Comparison of ENCODE assay signal across 17 cellular contexts in the genomic region with DNA sequence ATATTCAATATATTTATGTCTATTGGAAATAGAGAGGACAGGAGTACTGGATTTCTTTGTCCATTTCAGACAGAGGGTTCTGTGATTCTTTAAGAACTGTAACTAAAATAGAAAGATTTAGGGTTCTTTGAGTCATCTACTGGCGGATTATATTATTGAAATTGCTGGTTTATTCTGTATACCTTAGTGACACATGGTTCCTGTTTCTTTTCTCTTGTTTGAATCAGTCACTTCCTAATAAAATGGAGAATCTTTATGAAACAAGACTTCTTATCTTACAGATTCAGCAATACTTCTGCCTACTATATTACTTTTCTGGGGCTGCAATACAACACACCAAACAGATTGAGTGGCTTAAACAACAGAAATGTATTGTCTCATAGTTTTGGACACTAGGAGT. TPM values are rescaled to one million over a fixed set of nuclear protein-coding genes. Genes with fewer than 3 reads are reported as not detected.
DNase-seq lines count a peak whose midpoint lies in the region; ATAC-seq, FAIRE-seq and TF ChIP-seq lines count a peak whose summit lies in the region.
"Had no signal": no experiment of that assay in that cellular context is flagged by ENCODE, and none has a peak within 500 bp of the region (broad histone marks: within the 10 kb centered on the region; RNA-seq: fewer than 3 reads in every experiment).

No MANE protein-coding gene starts in this region.

- no peaks in the 10 kb centered on the region for H3K36me3 Mint-ChIP-seq in activated T-cell treated with anti-CD3 and anti-CD28 coated beads, Interleukin-2, amount 50 U/mL, for 24 hours (ENCODE audit: low read depth)
- H3K36me3 Mint-ChIP-seq in activated B cell treated with CpG ODN at 0.5 μM for 24 hours (ENCODE audit: low read depth): no peaks in the 10 kb centered on the region

- H3K9me3 Mint-ChIP-seq in activated T-cell treated with anti-CD3 and anti-CD28 coated beads, Interleukin-2, amount 50 U/mL, for 24 hours: peaks cover 1% of the 10 kb centered on the region
- no peaks in the 10 kb centered on the region for H3K9me3 Mint-ChIP-seq in activated B cell treated with CpG ODN at 0.5 μM for 24 hours
- H3K9me3 Mint-ChIP-seq: GM23338 had no signal

- intact Hi-C loops in activated B cell treated with CpG ODN at 0.5 μM for 24 hours (cut with micrococcal nuclease) (no loop called here), cardiac septum (cut with DNase I) (no loop called here)

- H3K27ac Mint-ChIP-seq in activated T-cell treated with anti-CD3 and anti-CD28 coated beads, Interleukin-2, amount 50 U/mL, for 24 hours: peak overlapping the region; percentile 65
- peak overlapping the region; percentile 76 for H3K27ac Mint-ChIP-seq in activated B cell treated with CpG ODN at 0.5 μM for 24 hours
- H3K27ac Mint-ChIP-seq: GM23338 had no signal

- no peak for FAIRE-seq in small intestine (lab: Jason Lieb, UNC)

- TF ChIP-seq CTCF in MM.1S (IDR thresholded peaks at IDR 0.05; ENCODE audit: low read length): no peak
- TF ChIP-seq CTCF in activated B cell treated with CpG ODN at 0.5 μM for 24 hours (IDR thresholded peaks at IDR 0.05): no peak

- H3K36me3 ChIP-seq in MM.1S (replicated peaks; ENCODE audit: insufficient read depth, low read length) (no peaks in the 10 kb centered on the region), small intestine (ENCODE audit: control insufficient read depth in 2 of 2, insufficient read depth in 2 of 2, low read length in 2 of 2) (no peaks in the 10 kb centered on the region)
- H3K36me3 ChIP-seq: heart left ventricle had no signal

- no peak overlapping the region for H2AFZ ChIP-seq in MM.1S (ENCODE audit: low read length)
- H2AFZ ChIP-seq: GM23338 had no signal

- DNase-seq in activated T-cell treated with anti-CD3 and anti-CD28 coated beads, Interleukin-2, amount 50 U/mL, for 24 hours: no peak
- DNase-seq in activated T-cell treated with anti-CD3 and anti-CD28 coated beads, Interleukin-2, amount 50 U/mL, for 48 hours: no peak
- DNase-seq in MM.1S (no peak), activated B cell treated with CpG ODN at 0.5 μM for 24 hours (no peak), small intestine (no peak), DMS53 treated with DMSO at 0.1 percent for 48 hours (lab: John Stamatoyannopoulos, UW; ENCODE audit: unreplicated experiment) (no peak), cardiac septum (ENCODE audit: low spot score) (no peak)
- DNase-seq in activated CD8-positive, alpha-beta memory T cell treated with anti-CD3 and anti-CD28 coated beads, Interleukin-2, amount 50 U/mL, for 4 hours: no peak
- DNase-seq: amygdala; GF-D8; heart left ventricle; IMR-90; NCI-H1105 treated with DMSO at 0.1 percent for 48 hours; NCI-H82; stimulated activated CD4-positive, alpha-beta T cell treated with anti-CD3 and anti-CD28 coated beads, Interleukin-4, amount 100 ng/mL, for 1 hour had no signal

- ATAC-seq in activated B cell treated with CpG ODN at 0.5 μM for 24 hours (ENCODE audit: low read depth): peak; percentile 38
- ATAC-seq: GM23338, heart left ventricle had no signal

- H3K4me3 Mint-ChIP-seq in activated T-cell treated with anti-CD3 and anti-CD28 coated beads, Interleukin-2, amount 50 U/mL, for 24 hours: no peak overlapping the region
- H3K4me3 Mint-ChIP-seq in activated B cell treated with CpG ODN at 0.5 μM for 24 hours: peak overlapping the region; percentile 5
- H3K4me3 Mint-ChIP-seq: GM23338 had no signal

- H3K79me2 ChIP-seq in MM.1S (ENCODE audit: low read length): no peaks in the 10 kb centered on the region

- H3K27me3 Mint-ChIP-seq in activated T-cell treated with anti-CD3 and anti-CD28 coated beads, Interleukin-2, amount 50 U/mL, for 24 hours: no peaks in the 10 kb centered on the region
- no peaks in the 10 kb centered on the region for H3K27me3 Mint-ChIP-seq in activated B cell treated with CpG ODN at 0.5 μM for 24 hours

- H3K9me2 ChIP-seq in MM.1S (replicated peaks; ENCODE audit: insufficient read depth, low read length): no peaks in the 10 kb centered on the region

- peaks cover 49% of the 10 kb centered on the region for H3K4me1 Mint-ChIP-seq in activated T-cell treated with anti-CD3 and anti-CD28 coated beads, Interleukin-2, amount 50 U/mL, for 24 hours (ENCODE audit: low read depth)
- peaks cover 70% of the 10 kb centered on the region for H3K4me1 Mint-ChIP-seq in activated B cell treated with CpG ODN at 0.5 μM for 24 hours
- H3K4me1 Mint-ChIP-seq: GM23338 had no signal

- POLR2A ChIA-PET in activated B cell treated with CpG ODN at 0.5 μM for 24 hours (lab: Charles Lee): interaction anchor here (2.3 kb wide), 1 partner anchor 21 kb away, joined by 33 read pairs; the partner anchor contains the start of gene ZNF800

- H4K20me1 ChIP-seq in MM.1S (ENCODE audit: insufficient read depth, low read length): no peaks in the 10 kb centered on the region

- no peak overlapping the region for H3K27ac ChIP-seq in MM.1S (ENCODE audit: low read length)
- H3K27ac ChIP-seq in small intestine (ENCODE audit: low read depth in 1 of 2, low read length in 1 of 2): peak overlapping the region; percentile 70 to 90

- CTCF ChIA-PET in activated B cell treated with CpG ODN at 0.5 μM for 24 hours (lab: Charles Lee): interaction anchor here (1.5 kb wide), 1 partner anchor 35 kb away, joined by 4 read pairs; no protein-coding TSS in a partner anchor

- peaks cover 36% of the 10 kb centered on the region for H3K4me1 ChIP-seq in MM.1S (ENCODE audit: low read length)
- H3K4me1 ChIP-seq in small intestine (ENCODE audit: control insufficient read depth in 2 of 2, insufficient read depth in 1 of 2, low read depth in 1 of 2, low read length in 1 of 2): no peaks in the 10 kb centered on the region

- no peaks in the 10 kb centered on the region for H3K9me3 ChIP-seq in MM.1S (replicated peaks; ENCODE audit: insufficient read depth, low read length)
- no peaks in the 10 kb centered on the region for H3K9me3 ChIP-seq in small intestine (ENCODE audit: control insufficient read depth, low read depth)
- H3K9me3 ChIP-seq: heart left ventricle had no signal

- WGBS in small intestine, 3 donors: 63 to 79% (median 69%) methylated on average over 1 of the region's 1 CpG

- H3K4me3 ChIP-seq in MM.1S (ENCODE audit: low read length): no peak overlapping the region
- H3K4me3 ChIP-seq in small intestine (ENCODE audit: low read depth in 1 of 2, low read length in 2 of 2): no peak overlapping the region
- H3K4me3 ChIP-seq: GM23338, heart left ventricle, lung had no signal

- H3F3A ChIP-seq in MM.1S (ENCODE audit: insufficient read depth, low read length): peaks cover 32% of the 10 kb centered on the region

- H3K4me2 ChIP-seq in MM.1S (ENCODE audit: low read depth, low read length): peak overlapping the region; percentile 45
- H3K4me2 ChIP-seq: GM23338 had no signal

- no peak overlapping the region for H3K9ac ChIP-seq in MM.1S (ENCODE audit: low read length)

- H3K27me3 ChIP-seq in MM.1S (replicated peaks; ENCODE audit: insufficient read depth, low read length) (peaks cover 39% of the 10 kb centered on the region), small intestine (ENCODE audit: control insufficient read depth in 2 of 2, insufficient read depth in 2 of 2, low read length in 2 of 2) (no peaks in the 10 kb centered on the region)

RNA-seq across cellular contexts. Expression of gene ZNF800, which starts 20.8 kb away (rescaled TPM):
- total RNA-seq in activated B cell treated with CpG ODN at 0.5 μM for 24 hours (40.5 and 53.5 TPM in 2 replicates), cardiac septum (26.3 TPM)
- polyA plus RNA-seq in small intestine: 1 to 10 TPM; 6.2 to 8.5 (median 6.2) TPM
